ENCODE assay signal across 20 cellular contexts in genomic region chr2:46346719-46347118, GRCh38. TPM values are rescaled to one million over a fixed set of nuclear protein-coding genes. Genes with fewer than 3 reads are reported as not detected.
A peak's percentile ranks its signal among the peaks of the same experiment; 100 is the strongest.
DNase-seq lines count a peak whose midpoint lies in the region; ATAC-seq and TF ChIP-seq lines count a peak whose summit lies in the region.
"Had no signal": no experiment of that assay in that cellular context is flagged by ENCODE, and none has a peak within 500 bp of the region (broad histone marks: within the 10 kb centered on the region; RNA-seq: fewer than 3 reads in every experiment).

No MANE protein-coding gene starts in this region.

- intact Hi-C loops in heart left ventricle (cut with DNase I): no loop called here
- intact Hi-C loops in left ventricle myocardium superior (cut with micrococcal nuclease): no loop called here

- ATAC-seq in heart left ventricle (no peak), left ventricle myocardium superior (no peak)
- ATAC-seq: GM23338 had no signal

- H3K9ac ChIP-seq in BLaER1 treated with 17β-estradiol and CSF1 and Interleukin-3, amounts not matched to agents 10 nM and 100 nM: no peak overlapping the region
- peak overlapping the region in 1 of 5 donors; percentile 19 for H3K9ac ChIP-seq in subcutaneous abdominal adipose tissue (ENCODE audit: low read length in 5 of 5)

- H3K27ac ChIP-seq in heart left ventricle (peak overlapping the region in 11 of 12 donors; percentile 0 to 82 (median 56)), coronary artery (peak overlapping the region; percentile 12 to 64), subcutaneous abdominal adipose tissue (ENCODE audit: low read depth, low read length) (peak overlapping the region; percentile 37)
- H3K27ac ChIP-seq in BLaER1 treated with 17β-estradiol and CSF1 and Interleukin-3, amounts not matched to agents 10 nM and 100 nM: no peak overlapping the region
- H3K27ac ChIP-seq: HL-60, SK-N-MC had no signal

- H3K36me3 ChIP-seq in heart left ventricle (peaks cover 0 to 53% (median 39%) of the 10 kb centered on the region in 9 donors), subcutaneous abdominal adipose tissue (ENCODE audit: control insufficient read depth in 5 of 5, insufficient read depth in 5 of 5, low read length in 5 of 5) (peaks cover 0 to 38% (median 38%) of the 10 kb centered on the region in 5 donors)
- H3K36me3 ChIP-seq in BLaER1 treated with 17β-estradiol and CSF1 and Interleukin-3, amounts not matched to agents 10 nM and 100 nM: peaks cover 0 to 35% (median 0%) of the 10 kb centered on the region in 11 experiments; a peak in 4 of 22 replicates
- H3K36me3 ChIP-seq: HAP-1 had no signal

- DNase-seq in heart left ventricle (no peak), left ventricle myocardium superior (no peak), coronary artery (ENCODE audit: low spot score) (no peak), cortex of kidney (lab: John Stamatoyannopoulos, UW) (no peak), NCI-H2171 treated with DMSO at 0.1 percent for 48 hours (lab: John Stamatoyannopoulos, UW) (no peak)
- DNase-seq: AML-193, KBM-7, NCI-H1105, NCI-H1694, NCI-H2081 treated with DMSO at 0.1 percent for 48 hours, NCI-H446, NCI-H526, OCI-M1, SHP77 treated with DMSO at 0.1 percent for 48 hours had no signal

- peak overlapping the region in 8 of 11 experiments; percentile 90 to 98 (median 94); a peak in 16 of 22 replicates for H3K4me2 ChIP-seq in BLaER1 treated with 17β-estradiol and CSF1 and Interleukin-3, amounts not matched to agents 10 nM and 100 nM
- H3K4me2 ChIP-seq: GM23338 had no signal

- no peaks in the 10 kb centered on the region for H3K27me3 ChIP-seq in heart left ventricle
- H3K27me3 ChIP-seq in BLaER1 treated with 17β-estradiol and CSF1 and Interleukin-3, amounts not matched to agents 10 nM and 100 nM: no peaks in the 10 kb centered on the region
- no peaks in the 10 kb centered on the region for H3K27me3 ChIP-seq in subcutaneous abdominal adipose tissue (ENCODE audit: control insufficient read depth in 5 of 5, insufficient read depth in 4 of 5, low read length in 5 of 5)

- no peak for TF ChIP-seq POLR2A in heart left ventricle (IDR thresholded peaks at IDR 0.05)

- H4K20me1 ChIP-seq in BLaER1 treated with 17β-estradiol and CSF1 and Interleukin-3, amounts not matched to agents 10 nM and 100 nM: peaks cover 0 to 57% (median 0%) of the 10 kb centered on the region in 11 experiments; a peak in 4 of 22 replicates

- H3K9me3 ChIP-seq in heart left ventricle (no peaks in the 10 kb centered on the region), subcutaneous abdominal adipose tissue (ENCODE audit: control insufficient read depth in 5 of 5, low read length in 5 of 5) (no peaks in the 10 kb centered on the region)
- H3K9me3 ChIP-seq in BLaER1 treated with 17β-estradiol and CSF1 and Interleukin-3, amounts not matched to agents 10 nM and 100 nM (replicated peaks in 1 of 11): no peaks in the 10 kb centered on the region
- H3K9me3 ChIP-seq: HAP-1 had no signal

- 80 to 90% (median 85%) methylated on average over 8 to 10 of the region's 10 CpGs for WGBS in heart left ventricle, 4 donors

- H3K4me1 ChIP-seq in heart left ventricle: peaks cover 16 to 100% (median 93%) of the 10 kb centered on the region in 12 donors
- peaks cover 30 to 72% (median 56%) of the 10 kb centered on the region in 10 experiments for H3K4me1 ChIP-seq in BLaER1 treated with 17β-estradiol and CSF1 and Interleukin-3, amounts not matched to agents 10 nM and 100 nM
- peaks cover 7 to 96% (median 53%) of the 10 kb centered on the region in 5 donors for H3K4me1 ChIP-seq in subcutaneous abdominal adipose tissue (ENCODE audit: control insufficient read depth in 5 of 5, insufficient read depth in 5 of 5, low read length in 5 of 5)
- H3K4me1 ChIP-seq: HAP-1 had no signal

- no peak for TF ChIP-seq CTCF in heart left ventricle (IDR thresholded peaks at IDR 0.05)
- TF ChIP-seq CTCF in coronary artery (IDR thresholded peaks at IDR 0.05): no peak

- H3K4me3 ChIP-seq in heart left ventricle (no peak overlapping the region), coronary artery (no peak overlapping the region), subcutaneous abdominal adipose tissue (ENCODE audit: low read depth in 1 of 5, low read length in 5 of 5) (no peak overlapping the region)
- no peak overlapping the region for H3K4me3 ChIP-seq in BLaER1 treated with 17β-estradiol and CSF1 and Interleukin-3, amounts not matched to agents 10 nM and 100 nM
- H3K4me3 ChIP-seq: GM23338, HAP-1, SK-N-MC had no signal

RNA-seq across cellular contexts. Expression of gene EPAS1, which starts 49.5 kb away (rescaled TPM):
- total RNA-seq in heart left ventricle: 100 to 1,000 TPM; 194 to 790 (median 216) TPM
- 100 to 1,000 TPM in 1 of 2 donors, 10 to 100 TPM in 1; 93.6 to 153 TPM for polyA plus RNA-seq in heart left ventricle
- 212 TPM for total RNA-seq in left ventricle myocardium superior

Comparison
In these comparisons a context has a peak if more than half of its experiments do, and no peak if none do; other contexts are left out.
1. H3K27ac ChIP-seq: peak in heart left ventricle (11 of 12), coronary artery (2 of 2) and subcutaneous abdominal adipose tissue (single experiment); none in BLaER1 treated with 17β-estradiol and CSF1 and Interleukin-3, amounts not matched to agents 10 nM and 100 nM (0 of 11).